In the genomic region with DNA sequence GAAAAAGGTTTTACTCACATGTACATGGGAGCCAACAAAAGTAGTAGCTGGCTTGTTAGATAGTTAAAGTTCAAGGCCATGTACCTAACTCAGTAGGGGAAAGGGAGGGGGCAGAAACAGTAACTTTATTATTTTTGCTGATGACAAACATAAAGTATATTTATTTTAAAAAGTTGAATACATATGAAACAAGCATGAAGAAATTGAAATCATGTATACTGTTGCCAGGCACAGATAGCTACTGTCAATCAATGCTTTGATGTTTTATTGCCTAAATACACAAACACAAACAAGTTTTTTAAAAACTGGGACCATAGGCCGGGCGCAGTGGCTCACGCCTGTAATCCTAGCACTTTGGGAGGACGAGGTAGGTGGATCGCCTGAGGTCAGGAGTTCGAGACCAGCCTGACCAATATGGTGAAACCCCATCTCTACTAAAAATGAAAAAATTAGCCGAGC, we compare ENCODE assay signal across 2 cellular contexts.
TF ChIP-seq lines count a peak whose summit lies in the region.

No MANE protein-coding gene starts in this region.

TF ChIP-seq in liver, 16 proteins besides CTCF, POLR2A, EP300 and RAD21:
- TF ChIP-seq, protein P1, sequence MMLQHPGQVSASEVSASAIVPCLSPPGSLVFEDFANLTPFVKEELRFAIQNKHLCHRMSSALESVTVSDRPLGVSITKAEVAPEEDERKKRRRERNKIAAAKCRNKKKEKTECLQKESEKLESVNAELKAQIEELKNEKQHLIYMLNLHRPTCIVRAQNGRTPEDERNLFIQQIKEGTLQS (IDR thresholded peaks at IDR 0.05): no peak
- TF ChIP-seq FOXA1 (IDR thresholded peaks at IDR 0.05): no peak
- TF ChIP-seq, protein P2, sequence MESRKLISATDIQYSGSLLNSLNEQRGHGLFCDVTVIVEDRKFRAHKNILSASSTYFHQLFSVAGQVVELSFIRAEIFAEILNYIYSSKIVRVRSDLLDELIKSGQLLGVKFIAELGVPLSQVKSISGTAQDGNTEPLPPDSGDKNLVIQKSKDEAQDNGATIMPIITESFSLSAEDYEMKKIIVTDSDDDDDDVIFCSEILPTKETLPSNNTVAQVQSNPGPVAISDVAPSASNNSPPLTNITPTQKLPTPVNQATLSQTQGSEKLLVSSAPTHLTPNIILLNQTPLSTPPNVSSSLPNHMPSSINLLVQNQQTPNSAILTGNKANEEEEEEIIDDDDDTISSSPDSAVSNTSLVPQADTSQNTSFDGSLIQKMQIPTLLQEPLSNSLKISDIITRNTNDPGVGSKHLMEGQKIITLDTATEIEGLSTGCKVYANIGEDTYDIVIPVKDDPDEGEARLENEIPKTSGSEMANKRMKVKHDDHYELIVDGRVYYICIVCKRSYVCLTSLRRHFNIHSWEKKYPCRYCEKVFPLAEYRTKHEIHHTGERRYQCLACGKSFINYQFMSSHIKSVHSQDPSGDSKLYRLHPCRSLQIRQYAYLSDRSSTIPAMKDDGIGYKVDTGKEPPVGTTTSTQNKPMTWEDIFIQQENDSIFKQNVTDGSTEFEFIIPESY (IDR thresholded peaks at IDR 0.05): no peak
- TF ChIP-seq NR2F2 (IDR thresholded peaks at IDR 0.05): no peak
- TF ChIP-seq RXRA (IDR thresholded peaks at IDR 0.05): peak; percentile 54 to 68
- TF ChIP-seq HNF4A (conservative IDR thresholded peaks at IDR 0.05): peak; percentile 67 to 72
- no peak for TF ChIP-seq TAF1 (conservative IDR thresholded peaks at IDR 0.05)
- no peak for TF ChIP-seq JUND (IDR thresholded peaks at IDR 0.05)

TF ChIP-seq in HEK293T, 16 proteins besides CTCF, POLR2A, EP300 and RAD21:
- TF ChIP-seq, protein P3, sequence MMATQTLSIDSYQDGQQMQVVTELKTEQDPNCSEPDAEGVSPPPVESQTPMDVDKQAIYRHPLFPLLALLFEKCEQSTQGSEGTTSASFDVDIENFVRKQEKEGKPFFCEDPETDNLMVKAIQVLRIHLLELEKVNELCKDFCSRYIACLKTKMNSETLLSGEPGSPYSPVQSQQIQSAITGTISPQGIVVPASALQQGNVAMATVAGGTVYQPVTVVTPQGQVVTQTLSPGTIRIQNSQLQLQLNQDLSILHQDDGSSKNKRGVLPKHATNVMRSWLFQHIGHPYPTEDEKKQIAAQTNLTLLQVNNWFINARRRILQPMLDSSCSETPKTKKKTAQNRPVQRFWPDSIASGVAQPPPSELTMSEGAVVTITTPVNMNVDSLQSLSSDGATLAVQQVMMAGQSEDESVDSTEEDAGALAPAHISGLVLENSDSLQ (IDR thresholded peaks at IDR 0.05): no peak
- TF ChIP-seq ARNT (IDR thresholded peaks at IDR 0.05) (no peak), ELF4 (IDR thresholded peaks at IDR 0.05) (no peak), HDGF (IDR thresholded peaks at IDR 0.05; ENCODE audit: borderline replicate concordance) (no peak)
TF ChIP-seq in HEK293T: peak in this region for 0.
